ENCODE assay signal across 9 cellular contexts in the genomic region with DNA sequence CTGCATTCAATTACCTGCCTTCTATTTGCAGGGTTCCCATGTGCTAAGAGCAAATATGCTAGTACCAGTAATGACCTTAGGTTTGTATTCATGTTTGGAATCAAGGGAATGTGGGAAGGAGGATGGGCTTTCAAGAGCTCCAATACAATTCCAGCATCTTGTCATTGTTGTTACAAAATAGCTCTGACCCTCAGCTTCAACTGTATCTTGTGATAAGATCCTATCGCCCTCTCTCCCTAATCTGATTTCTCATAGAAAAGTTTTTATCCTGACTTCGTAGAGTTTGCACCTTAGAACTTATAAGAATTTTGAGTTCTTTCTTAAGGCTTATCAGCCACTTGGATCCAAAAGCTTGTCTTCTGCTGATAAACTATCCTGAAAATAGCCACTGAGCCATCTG.
"Had no signal": no experiment of that assay in that cellular context is flagged by ENCODE, and none has a peak within 500 bp of the region (broad histone marks: within the 10 kb centered on the region; RNA-seq: fewer than 3 reads in every experiment).

No MANE protein-coding gene starts in this region.

- H3K9me3 ChIP-seq: HAP-1 had no signal

- H3K27ac ChIP-seq: GM23248 had no signal

- H3K36me3 ChIP-seq: HAP-1 had no signal

- H3K4me1 ChIP-seq: HAP-1 had no signal

- H3K9me3 Mint-ChIP-seq: GM23338, H9 had no signal

- H3K27ac Mint-ChIP-seq: GM23338, H9, HFFc6 had no signal

- H3K4me3 ChIP-seq: GM23248, GM23338, HAP-1 had no signal

- DNase-seq: GM23248, GOT3, H7, H9, HCEC 1CT, HFFc6 had no signal

- H2AFZ ChIP-seq: GM23248, GM23338 had no signal

- H3K9ac ChIP-seq: GM23248 had no signal

- ATAC-seq: GM23338, HCT116 had no signal
